ENCODE assay signal across 15 cellular contexts in the genomic region with DNA sequence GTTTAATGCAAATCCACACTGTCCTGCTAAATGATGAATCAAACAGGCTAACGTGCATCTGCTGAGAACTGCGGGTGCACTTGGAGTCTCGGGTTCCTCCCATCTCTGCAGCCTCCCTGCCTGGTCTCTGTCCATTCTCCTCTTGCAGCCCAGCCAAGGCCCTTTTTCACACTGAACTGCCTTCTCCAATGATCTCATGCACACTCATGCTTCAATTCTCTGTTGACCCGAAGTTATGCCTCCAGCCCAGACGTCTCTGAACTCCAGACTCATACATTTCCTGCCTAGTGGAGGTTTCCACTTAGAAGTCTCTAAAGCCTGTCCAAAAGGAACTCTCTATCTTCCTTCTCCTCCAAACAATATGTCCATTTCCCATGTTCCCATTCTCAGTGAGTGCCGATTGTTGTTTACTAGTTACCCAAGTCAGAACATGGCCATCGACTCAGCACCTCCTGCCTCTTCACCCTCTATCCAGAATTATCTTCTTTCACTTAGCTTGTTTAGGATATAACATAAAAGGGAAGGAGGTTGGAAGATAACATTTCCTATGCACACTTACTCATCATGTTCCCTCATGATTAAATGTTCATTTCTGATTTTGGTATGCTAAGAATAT.
DNase-seq lines count a peak whose midpoint lies in the region; ATAC-seq, FAIRE-seq and TF ChIP-seq lines count a peak whose summit lies in the region.
"Had no signal": no experiment of that assay in that cellular context is flagged by ENCODE, and none has a peak within 500 bp of the region (broad histone marks: within the 10 kb centered on the region; RNA-seq: fewer than 3 reads in every experiment).

No MANE protein-coding gene starts in this region.

- H3K4me1 ChIP-seq in GM23248 (ENCODE audit: insufficient read depth) (peaks cover 18% of the 10 kb centered on the region), astrocyte (ENCODE audit: insufficient read depth, low read length) (peaks cover 21% of the 10 kb centered on the region), left ventricle myocardium inferior (peaks cover 30% of the 10 kb centered on the region)
- H3K4me1 ChIP-seq: BE2C had no signal

- H3K27me3 ChIP-seq in GM23248 (replicated peaks; ENCODE audit: insufficient read depth) (no peaks in the 10 kb centered on the region), astrocyte (ENCODE audit: insufficient read depth, low read length) (no peaks in the 10 kb centered on the region), left ventricle myocardium inferior (ENCODE audit: low read depth) (peaks cover 8% of the 10 kb centered on the region)
- H3K27me3 ChIP-seq: BE2C had no signal

- peaks cover 1% of the 10 kb centered on the region for H3K36me3 Mint-ChIP-seq in astrocyte (ENCODE audit: low read depth, unreplicated experiment)

- no peaks in the 10 kb centered on the region for H3K9me2 ChIP-seq in GM23248 (ENCODE audit: insufficient read depth)

- no peak for ATAC-seq in HG03280 (IDR thresholded peaks at IDR 0.05; ENCODE audit: unreplicated experiment)
- no peak for ATAC-seq in GM21515 (IDR thresholded peaks at IDR 0.05; ENCODE audit: unreplicated experiment)
- ATAC-seq: naive thymus-derived CD8-positive, alpha-beta T cell had no signal

- DNase-seq in GM23248, result peak; percentile 88
- peak; percentile 82 for DNase-seq in astrocyte (ENCODE audit: low read depth)
- peak; percentile 33 for DNase-seq in left ventricle myocardium inferior
- peak; percentile 67 for DNase-seq in renal cortical epithelial cell (ENCODE audit: low read depth)
- DNase-seq in activated CD8-positive, alpha-beta memory T cell treated with anti-CD3 and anti-CD28 coated beads, Interleukin-2, amount 50 U/mL, for 4 hours, result no peak
- DNase-seq in globus pallidus (ENCODE audit: low spot score), result no peak
- DNase-seq: activated T-cell treated with anti-CD3 and anti-CD28 coated beads, Interleukin-2, amount 50 U/mL, for 48 hours; BE2C; DMS79; naive thymus-derived CD8-positive, alpha-beta T cell; NCI-H1436; NCI-H82 had no signal

- peak overlapping the region; percentile 63 for H2AFZ ChIP-seq in GM23248
- peak overlapping the region; percentile 74 for H2AFZ ChIP-seq in astrocyte (ENCODE audit: low read depth, low read length)

- intact Hi-C loops in left ventricle myocardium inferior (cut with micrococcal nuclease), result no loop called here

- H3K4me3 ChIP-seq in GM23248 (peak overlapping the region; percentile 11; the same call in 1 of the 2 replicates), astrocyte (ENCODE audit: insufficient read depth, low read depth, low read length) (no peak overlapping the region), left ventricle myocardium inferior (no peak overlapping the region)

- H3K36me3 ChIP-seq in GM23248 (ENCODE audit: low read depth) (no peaks in the 10 kb centered on the region), astrocyte (ENCODE audit: insufficient read depth, low read length) (no peaks in the 10 kb centered on the region), left ventricle myocardium inferior (no peaks in the 10 kb centered on the region)
- H3K36me3 ChIP-seq: BE2C had no signal

- H4K20me1 ChIP-seq in GM23248 (ENCODE audit: insufficient read depth) (no peaks in the 10 kb centered on the region), astrocyte (ENCODE audit: insufficient read depth, low read length) (no peaks in the 10 kb centered on the region)

- TF ChIP-seq CTCF in astrocyte (IDR thresholded peaks at IDR 0.05; ENCODE audit: insufficient read depth, low read depth, low read length), result no peak
- TF ChIP-seq CTCF in left ventricle myocardium inferior (IDR thresholded peaks at IDR 0.05; ENCODE audit: borderline replicate concordance), result no peak

- peaks cover 25% of the 10 kb centered on the region for H3F3A ChIP-seq in GM23248 (ENCODE audit: insufficient read depth)

- no peak overlapping the region for H3K4me3 Mint-ChIP-seq in astrocyte (ENCODE audit: unreplicated experiment)
- H3K4me3 Mint-ChIP-seq: naive thymus-derived CD8-positive, alpha-beta T cell had no signal

- no peaks in the 10 kb centered on the region for H3K27me3 Mint-ChIP-seq in astrocyte (ENCODE audit: low read depth, unreplicated experiment)

- H3K9me3 ChIP-seq in GM23248 (ENCODE audit: low read depth) (no peaks in the 10 kb centered on the region), astrocyte (ENCODE audit: insufficient read depth, low read depth, low read length) (peaks cover 5% of the 10 kb centered on the region), left ventricle myocardium inferior (replicated peaks) (peaks cover 19% of the 10 kb centered on the region)
- H3K9me3 ChIP-seq: BE2C had no signal

- peak overlapping the region; percentile 76 for H3K27ac ChIP-seq in GM23248
- peak overlapping the region; percentile 84 for H3K27ac ChIP-seq in astrocyte (ENCODE audit: low read depth, low read length)
- peak overlapping the region; percentile 63 for H3K27ac ChIP-seq in left ventricle myocardium inferior (replicated peaks)

- 16 to 27% methylated on average over 7 of the region's 7 CpGs for WGBS in GM23248 (ENCODE audit: low coverage in 1 of 2, low lambda C conversion rate in 2 of 2, missing lambda C conversion rate in 2 of 2), 2 experiments

- H3K9me3 Mint-ChIP-seq in astrocyte (ENCODE audit: unreplicated experiment), result peaks cover 14% of the 10 kb centered on the region

- peak overlapping the region; percentile 21 for H3K27ac Mint-ChIP-seq in astrocyte (ENCODE audit: unreplicated experiment)
- H3K27ac Mint-ChIP-seq: naive thymus-derived CD8-positive, alpha-beta T cell had no signal

- in situ Hi-C loops in GM23248 (cut with MboI), result no loop called here

- peak overlapping the region; percentile 32 for H3K9ac ChIP-seq in GM23248
- H3K9ac ChIP-seq in astrocyte (ENCODE audit: low read length), result peak overlapping the region; percentile 64

- FAIRE-seq in astrocyte (lab: Jason Lieb, UNC), result peak; percentile 54
- FAIRE-seq: endothelial cell of umbilical vein had no signal

- peaks cover 36% of the 10 kb centered on the region for H3K4me1 Mint-ChIP-seq in astrocyte (ENCODE audit: low read depth, unreplicated experiment)

- no peaks in the 10 kb centered on the region for H3K79me2 ChIP-seq in GM23248 (ENCODE audit: insufficient read depth)
- no peaks in the 10 kb centered on the region for H3K79me2 ChIP-seq in astrocyte (ENCODE audit: insufficient read depth, low read length)

- H3K4me2 ChIP-seq in GM23248 (ENCODE audit: unreplicated experiment) (peak overlapping the region; percentile 40), astrocyte (ENCODE audit: low read length) (peak overlapping the region; percentile 58)

Comparison
In these comparisons a context has a peak if more than half of its experiments do, and no peak if none do; other contexts are left out.
1. DNase-seq: peak in GM23248 (single experiment), astrocyte (single experiment), left ventricle myocardium inferior (single experiment) and renal cortical epithelial cell (single experiment); none in activated CD8-positive, alpha-beta memory T cell treated with anti-CD3 and anti-CD28 coated beads, Interleukin-2, amount 50 U/mL, for 4 hours (single experiment) and globus pallidus (single experiment).
2. Peak in every context shown above with its lines, with median percentiles within 50 percentile points of each other: H3K27ac ChIP-seq.